Comparison of ENCODE assay signal across 10 cellular contexts in genomic region chr1:150874455-150875196, GRCh38. TPM values are rescaled to one million over a fixed set of nuclear protein-coding genes. Genes with fewer than 3 reads are reported as not detected.
DNase-seq lines count a peak whose midpoint lies in the region; ATAC-seq and TF ChIP-seq lines count a peak whose summit lies in the region.
"Had no signal": no experiment of that assay in that cellular context is flagged by ENCODE, and none has a peak within 500 bp of the region (broad histone marks: within the 10 kb centered on the region; RNA-seq: fewer than 3 reads in every experiment).

No MANE protein-coding gene starts in this region.

- H3K4me1 Mint-ChIP-seq in activated CD4-positive, alpha-beta T cell treated with anti-CD3 and anti-CD28 coated beads for 36 hours, result peaks cover 30% of the 10 kb centered on the region
- peaks cover 21% of the 10 kb centered on the region for H3K4me1 Mint-ChIP-seq in activated naive CD8-positive, alpha-beta T cell treated with anti-CD3 and anti-CD28 coated beads, Interleukin-2, amount 10 ng/mL, durations not matched to agents 7 days and 5 days

- POLR2A ChIA-PET in activated CD4-positive, alpha-beta T cell treated with anti-CD3 and anti-CD28 coated beads for 36 hours (lab: Charles Lee), result interaction anchor here (0.6 kb wide), 2 partner anchors 56 to 150 kb away, joined by 3 read pairs; no protein-coding TSS in a partner anchor
- POLR2A ChIA-PET in activated naive CD8-positive, alpha-beta T cell treated with anti-CD3 and anti-CD28 coated beads, Interleukin-2, amount 10 ng/mL, durations not matched to agents 7 days and 5 days (lab: Charles Lee), result interaction anchor here (0.6 to 3.8 kb wide), 3 partner anchors 15 to 150 kb away, joined by 3 to 28 read pairs (median 3); no protein-coding TSS in a partner anchor

- no peaks in the 10 kb centered on the region for H3K27me3 Mint-ChIP-seq in activated CD4-positive, alpha-beta T cell treated with anti-CD3 and anti-CD28 coated beads for 36 hours
- no peaks in the 10 kb centered on the region for H3K27me3 Mint-ChIP-seq in activated naive CD8-positive, alpha-beta T cell treated with anti-CD3 and anti-CD28 coated beads, Interleukin-2, amount 10 ng/mL, durations not matched to agents 7 days and 5 days

- H3K36me3 ChIP-seq in left lung, result peaks cover 0 to 2% of the 10 kb centered on the region in 2 donors
- H3K36me3 ChIP-seq in thoracic aorta, result no peaks in the 10 kb centered on the region

- peak overlapping the region; percentile 95 for H3K27ac Mint-ChIP-seq in activated CD4-positive, alpha-beta T cell treated with anti-CD3 and anti-CD28 coated beads for 36 hours
- H3K27ac Mint-ChIP-seq in activated naive CD8-positive, alpha-beta T cell treated with anti-CD3 and anti-CD28 coated beads, Interleukin-2, amount 10 ng/mL, durations not matched to agents 7 days and 5 days, result peak overlapping the region; percentile 65

- peak overlapping the region; percentile 88 for H3K4me3 Mint-ChIP-seq in activated CD4-positive, alpha-beta T cell treated with anti-CD3 and anti-CD28 coated beads for 36 hours
- H3K4me3 Mint-ChIP-seq in activated naive CD8-positive, alpha-beta T cell treated with anti-CD3 and anti-CD28 coated beads, Interleukin-2, amount 10 ng/mL, durations not matched to agents 7 days and 5 days, result peak overlapping the region; percentile 96

- CTCF ChIA-PET in activated CD4-positive, alpha-beta T cell treated with anti-CD3 and anti-CD28 coated beads for 36 hours (lab: Charles Lee), result interaction anchor here (0.8 to 1.2 kb wide), 3 partner anchors 16 to 53 kb away, joined by 3 to 6 read pairs (median 3); no protein-coding TSS in a partner anchor

- H3K4me1 ChIP-seq in left lung (peaks cover 8 to 22% of the 10 kb centered on the region in 2 donors), thoracic aorta (ENCODE audit: control insufficient read depth in 1 of 2, low read depth in 2 of 2) (peaks cover 16 to 21% of the 10 kb centered on the region in 2 donors)

- no peaks in the 10 kb centered on the region for H3K9me3 Mint-ChIP-seq in activated CD4-positive, alpha-beta T cell treated with anti-CD3 and anti-CD28 coated beads for 36 hours (ENCODE audit: low read depth)
- no peaks in the 10 kb centered on the region for H3K9me3 Mint-ChIP-seq in activated naive CD8-positive, alpha-beta T cell treated with anti-CD3 and anti-CD28 coated beads, Interleukin-2, amount 10 ng/mL, durations not matched to agents 7 days and 5 days

- no peak for ATAC-seq in activated CD4-positive, alpha-beta T cell treated with anti-CD3 and anti-CD28 coated beads for 36 hours
- no peak for ATAC-seq in activated naive CD8-positive, alpha-beta T cell treated with anti-CD3 and anti-CD28 coated beads, Interleukin-2, amount 10 ng/mL, durations not matched to agents 7 days and 5 days (ENCODE audit: low read depth)
- ATAC-seq in left lung, result no peak
- no peak for ATAC-seq in thoracic aorta (ENCODE audit: insufficient number of reproducible peaks, low FRiP score, low read depth)
- ATAC-seq in GM19452 (IDR thresholded peaks at IDR 0.05; ENCODE audit: unreplicated experiment), result no peak

- no peaks in the 10 kb centered on the region for H3K27me3 ChIP-seq in left lung
- H3K27me3 ChIP-seq in thoracic aorta (replicated peaks; ENCODE audit: insufficient read depth), result no peaks in the 10 kb centered on the region

- no peak for DNase-seq in activated CD4-positive, alpha-beta T cell treated with anti-CD3 and anti-CD28 coated beads for 36 hours
- DNase-seq in activated CD4-positive, alpha-beta T cell treated with anti-CD3 and anti-CD28 coated beads for 1 hour, result no peak
- no peak for DNase-seq in activated naive CD8-positive, alpha-beta T cell treated with anti-CD3 and anti-CD28 coated beads, Interleukin-2, amount 10 ng/mL, durations not matched to agents 7 days and 5 days
- DNase-seq in left lung, result no peak
- DNase-seq in thoracic aorta (ENCODE audit: low spot score), result no peak
- DNase-seq in NCI-H187 treated with DMSO at 0.1 percent for 48 hours (lab: John Stamatoyannopoulos, UW), result no peak
- DNase-seq in NCI-H2227 treated with DMSO at 0.1 percent for 48 hours (lab: John Stamatoyannopoulos, UW), result no peak
- DNase-seq: NCI-H2171 had no signal

- H3K36me3 Mint-ChIP-seq in activated CD4-positive, alpha-beta T cell treated with anti-CD3 and anti-CD28 coated beads for 36 hours (ENCODE audit: low read depth), result peaks cover 17% of the 10 kb centered on the region
- peaks cover 25% of the 10 kb centered on the region for H3K36me3 Mint-ChIP-seq in activated naive CD8-positive, alpha-beta T cell treated with anti-CD3 and anti-CD28 coated beads, Interleukin-2, amount 10 ng/mL, durations not matched to agents 7 days and 5 days

- TF ChIP-seq CTCF in left lung (IDR thresholded peaks at IDR 0.05) (no peak), thoracic aorta (IDR thresholded peaks at IDR 0.05) (no peak)

- H3K9me3 ChIP-seq in left lung (no peaks in the 10 kb centered on the region), thoracic aorta (no peaks in the 10 kb centered on the region)

- peak overlapping the region; percentile 91 to 98 for H3K27ac ChIP-seq in left lung
- peak overlapping the region; percentile 97 for H3K27ac ChIP-seq in thoracic aorta

- intact Hi-C loops in activated CD4-positive, alpha-beta T cell treated with anti-CD3 and anti-CD28 coated beads for 36 hours (cut with DNase I, micrococcal nuclease), result loop anchor here in 1 of 2 experiments (5.0 kb wide), 2 partner anchors 32 to 312 kb away; no protein-coding TSS in a partner anchor
- intact Hi-C loops in left lung (cut with DNase I), result no loop called here

- H3K4me3 ChIP-seq in left lung (peak overlapping the region; percentile 70 to 79), thoracic aorta (peak overlapping the region; percentile 99)

RNA-seq across cellular contexts. Expression of gene ARNT, which starts 1.8 kb away (rescaled TPM):
- total RNA-seq in activated CD4-positive, alpha-beta T cell treated with anti-CD3 and anti-CD28 coated beads for 36 hours, result 10 to 100 TPM; 30.4 to 35.6 TPM
- 10 to 100 TPM; 49.3 to 51.3 TPM for total RNA-seq in activated naive CD8-positive, alpha-beta T cell treated with anti-CD3 and anti-CD28 coated beads, Interleukin-2, amount 10 ng/mL, durations not matched to agents 7 days and 5 days
- total RNA-seq in left lung (10 to 100 TPM; 42.9 to 49.8 TPM), thoracic aorta (10 to 100 TPM; 60.9 to 73.2 TPM)

RNA-seq across cellular contexts. Expression of gene CTXND2, which starts 12.3 kb away (rescaled TPM):
- not detected for total RNA-seq in activated CD4-positive, alpha-beta T cell treated with anti-CD3 and anti-CD28 coated beads for 36 hours
- total RNA-seq in activated naive CD8-positive, alpha-beta T cell treated with anti-CD3 and anti-CD28 coated beads, Interleukin-2, amount 10 ng/mL, durations not matched to agents 7 days and 5 days, result not detected
- total RNA-seq in left lung (not detected), thoracic aorta (not detected)
- total RNA-seq: glomerular endothelial cell had no signal

RNA-seq across cellular contexts. Expression of gene SETDB1, which starts 51.5 kb away (rescaled TPM):
- total RNA-seq in activated CD4-positive, alpha-beta T cell treated with anti-CD3 and anti-CD28 coated beads for 36 hours, result 10 to 100 TPM; 48.8 to 52.7 TPM
- total RNA-seq in activated naive CD8-positive, alpha-beta T cell treated with anti-CD3 and anti-CD28 coated beads, Interleukin-2, amount 10 ng/mL, durations not matched to agents 7 days and 5 days, result 10 to 100 TPM; 64.0 to 64.6 TPM
- total RNA-seq in left lung, result 10 to 100 TPM; 33.1 to 49.7 TPM
- 10 to 100 TPM; 38.9 to 42.7 TPM for total RNA-seq in thoracic aorta
